Comparison of ENCODE assay signal across 26 cellular contexts in the genomic region with DNA sequence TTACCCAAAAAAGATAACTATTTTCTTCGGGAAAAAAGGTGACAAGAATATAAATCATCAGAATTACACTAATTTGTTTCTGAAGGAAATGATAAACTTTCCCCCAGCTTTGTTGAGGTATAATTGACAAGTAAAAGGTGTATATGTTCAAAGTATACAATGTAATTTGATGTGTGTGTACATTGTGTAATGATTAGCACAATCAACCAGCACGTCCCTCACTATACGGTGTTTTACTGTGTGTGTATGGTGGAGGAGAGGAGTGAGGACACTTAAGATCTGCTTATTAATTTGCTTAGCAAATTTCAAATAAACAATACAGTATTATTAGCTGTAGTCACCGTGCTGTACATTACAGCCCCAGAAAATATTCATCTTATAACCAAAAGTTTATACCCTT.
"Had no signal": no experiment of that assay in that cellular context is flagged by ENCODE, and none has a peak within 500 bp of the region (broad histone marks: within the 10 kb centered on the region; RNA-seq: fewer than 3 reads in every experiment).

No MANE protein-coding gene starts in this region.

- ATAC-seq: natural killer cell; psoas muscle; right cardiac atrium; right lobe of liver; stimulated activated effector memory CD8-positive, alpha-beta T cell treated with anti-CD3 and anti-CD28 coated beads, Interleukin-12 subunit alpha, Interleukin-12 subunit beta, amount 100 ng/mL, for 72 hours; stimulated activated naive B cell treated with anti-CD40 and anti-IgM and Interleukin-4, amounts not matched to agents 10 μg/mL and 1 μg/mL and 100 μg/mL, for 72 hours had no signal

- H3K4me3 ChIP-seq: neural progenitor cell, ovary, psoas muscle, right lobe of liver, sigmoid colon, stomach, tibial nerve, upper lobe of left lung, vagina had no signal

- H3K27me3 ChIP-seq: neural progenitor cell, ovary, right lobe of liver, sigmoid colon, stomach, tibial nerve, upper lobe of left lung, vagina had no signal

- H3K27ac Mint-ChIP-seq: natural killer cell; nephron; neural progenitor cell; stimulated activated naive B cell treated with anti-CD40 and anti-IgM and Interleukin-4, amounts not matched to agents 10 μg/mL and 1 μg/mL and 100 μg/mL, for 72 hours; stimulated activated naive CD8-positive, alpha-beta T cell treated with anti-CD3 and anti-CD28 coated beads, Interleukin-15, Interleukin-2, amounts not matched to agents 100 ng/mL and 50 ng/mL, for 24 hours had no signal

- H3K27ac ChIP-seq: neural progenitor cell, ovary, parathyroid adenoma, psoas muscle, right lobe of liver, sigmoid colon, stomach, tibial nerve, upper lobe of left lung, vagina had no signal

- H3K9me3 ChIP-seq: ovary, psoas muscle, right lobe of liver, sigmoid colon, stomach, tibial nerve, upper lobe of left lung, vagina had no signal

- H3K9me3 Mint-ChIP-seq: natural killer cell; nephron; neural progenitor cell; stimulated activated effector memory CD8-positive, alpha-beta T cell treated with anti-CD3 and anti-CD28 coated beads, Interleukin-12 subunit alpha, Interleukin-12 subunit beta, amount 100 ng/mL, for 72 hours; stimulated activated naive B cell treated with anti-CD40 and anti-IgM and Interleukin-4, amounts not matched to agents 10 μg/mL and 1 μg/mL and 100 μg/mL, for 72 hours; stimulated activated naive CD8-positive, alpha-beta T cell treated with anti-CD3 and anti-CD28 coated beads, Interleukin-15, Interleukin-2, amounts not matched to agents 100 ng/mL and 50 ng/mL, for 24 hours had no signal

- H3K27me3 Mint-ChIP-seq: progenitor cell of endocrine pancreas; stimulated activated naive B cell treated with anti-CD40 and anti-IgM and Interleukin-4, amounts not matched to agents 10 μg/mL and 1 μg/mL and 100 μg/mL, for 72 hours; stimulated activated naive CD8-positive, alpha-beta T cell treated with anti-CD3 and anti-CD28 coated beads, Interleukin-15, Interleukin-2, amounts not matched to agents 100 ng/mL and 50 ng/mL, for 24 hours had no signal

- H3K4me1 ChIP-seq: right lobe of liver had no signal

- DNase-seq: natural killer cell; occipital lobe; ovary; posterior cingulate gyrus; psoas muscle; right cardiac atrium; right lobe of liver; sigmoid colon; small intestine; stimulated activated CD4-positive, alpha-beta T cell treated with anti-CD3 and anti-CD28 coated beads, Interleukin-15, amount 100 ng/mL, for 24 hours; stimulated activated CD4-positive, alpha-beta T cell treated with anti-CD3 and anti-CD28 coated beads, Interleukin-2, amount 100 ng/mL, for 24 hours; stimulated activated CD4-positive, alpha-beta T cell treated with anti-CD3 and anti-CD28 coated beads, Interleukin-2, amount 100 ng/mL, for 48 hours; stimulated activated CD4-positive, alpha-beta T cell treated with anti-CD3 and anti-CD28 coated beads, Interleukin-4, amount 100 ng/mL, for 24 hours; stimulated activated naive B cell treated with anti-CD40 and anti-IgM and Interleukin-4, amounts not matched to agents 10 μg/mL and 1 μg/mL and 100 μg/mL, for 72 hours; stimulated activated naive CD4-positive, alpha-beta T cell treated with Interleukin-2 at 50 U/mL for 16 hours; stomach; trophoblast cell; upper lobe of left lung had no signal

- H3K36me3 Mint-ChIP-seq: natural killer cell had no signal

- H3K4me3 Mint-ChIP-seq: natural killer cell; nephron; neural progenitor cell; stimulated activated effector memory CD8-positive, alpha-beta T cell treated with anti-CD3 and anti-CD28 coated beads, Interleukin-12 subunit alpha, Interleukin-12 subunit beta, amount 100 ng/mL, for 72 hours; stimulated activated naive B cell treated with anti-CD40 and anti-IgM and Interleukin-4, amounts not matched to agents 10 μg/mL and 1 μg/mL and 100 μg/mL, for 72 hours; stimulated activated naive CD8-positive, alpha-beta T cell treated with anti-CD3 and anti-CD28 coated beads, Interleukin-15, Interleukin-2, amounts not matched to agents 100 ng/mL and 50 ng/mL, for 24 hours had no signal

- H3K36me3 ChIP-seq: neural progenitor cell, ovary, right lobe of liver, sigmoid colon, upper lobe of left lung, vagina had no signal
